In genomic region chr1:172646653-172647052, GRCh38 we compare ENCODE assay signal across 23 cellular contexts. TPM values are rescaled to one million over a fixed set of nuclear protein-coding genes. Genes with fewer than 3 reads are reported as not detected.
DNase-seq lines count a peak whose midpoint lies in the region; ATAC-seq lines count a peak whose summit lies in the region.
"Had no signal": no experiment of that assay in that cellular context is flagged by ENCODE, and none has a peak within 500 bp of the region (broad histone marks: within the 10 kb centered on the region; RNA-seq: fewer than 3 reads in every experiment).

No MANE protein-coding gene starts in this region.

- H3K4me1 Mint-ChIP-seq in activated naive CD4-positive, alpha-beta T cell treated with anti-CD3 and anti-CD28 coated beads, Interleukin-2, amount 50 U/mL, for 24 hours: peaks cover 69% of the 10 kb centered on the region
- peaks cover 59% of the 10 kb centered on the region for H3K4me1 Mint-ChIP-seq in activated naive CD4-positive, alpha-beta T cell treated with anti-CD3 and anti-CD28 coated beads, Interleukin-2, amount 10 ng/mL, durations not matched to agents 7 days and 5 days
- peaks cover 40% of the 10 kb centered on the region for H3K4me1 Mint-ChIP-seq in T-helper 17 cell
- H3K4me1 Mint-ChIP-seq in central memory CD8-positive, alpha-beta T cell: peaks cover 62% of the 10 kb centered on the region

- H3K27ac Mint-ChIP-seq in activated naive CD4-positive, alpha-beta T cell treated with anti-CD3 and anti-CD28 coated beads, Interleukin-2, amount 50 U/mL, for 24 hours: peak overlapping the region; percentile 53
- no peak overlapping the region for H3K27ac Mint-ChIP-seq in activated naive CD4-positive, alpha-beta T cell treated with anti-CD3 and anti-CD28 coated beads, Interleukin-2, amount 10 ng/mL, durations not matched to agents 7 days and 5 days
- peak overlapping the region; percentile 27 for H3K27ac Mint-ChIP-seq in T-helper 17 cell
- H3K27ac Mint-ChIP-seq in central memory CD8-positive, alpha-beta T cell (ENCODE audit: low read depth): peak overlapping the region; percentile 82
- H3K27ac Mint-ChIP-seq: activated naive CD4-positive, alpha-beta T cell treated with anti-CD3 and anti-CD28 coated beads, Interleukin-2, amount 50 U/mL, for 72 hours had no signal

- H3K79me1 ChIP-seq in trophoblast cell (ENCODE audit: low read length): peaks cover 2% of the 10 kb centered on the region

- H3K4me1 ChIP-seq in trophoblast cell (ENCODE audit: control insufficient read depth in 1 of 2, insufficient read depth in 2 of 2, low read length in 2 of 2): peaks cover 5 to 9% of the 10 kb centered on the region in 2 experiments
- H3K4me1 ChIP-seq: BE2C, suprapubic skin, uterus had no signal

- H2BK12ac ChIP-seq in trophoblast cell (ENCODE audit: low read length): no peak overlapping the region

- CTCF ChIA-PET in activated naive CD4-positive, alpha-beta T cell treated with anti-CD3 and anti-CD28 coated beads, Interleukin-2, amount 10 ng/mL, durations not matched to agents 7 days and 5 days (lab: Charles Lee): no interaction called here

- H3K18ac ChIP-seq in trophoblast cell (ENCODE audit: low read length): no peak overlapping the region

- no peak overlapping the region for H2AK5ac ChIP-seq in trophoblast cell (ENCODE audit: low read length)

- H3K4me3 Mint-ChIP-seq in activated naive CD4-positive, alpha-beta T cell treated with anti-CD3 and anti-CD28 coated beads, Interleukin-2, amount 50 U/mL, for 24 hours: peak overlapping the region; percentile 12
- H3K4me3 Mint-ChIP-seq in activated naive CD4-positive, alpha-beta T cell treated with anti-CD3 and anti-CD28 coated beads, Interleukin-2, amount 10 ng/mL, durations not matched to agents 7 days and 5 days: no peak overlapping the region
- H3K4me3 Mint-ChIP-seq in T-helper 17 cell: peak overlapping the region; percentile 25
- peak overlapping the region; percentile 38 for H3K4me3 Mint-ChIP-seq in central memory CD8-positive, alpha-beta T cell

- no peak for ATAC-seq in T-helper 17 cell
- ATAC-seq in central memory CD8-positive, alpha-beta T cell (replicated peaks; ENCODE audit: extremely low read depth, poor library complexity, severe bottlenecking): no peak
- no peak for ATAC-seq in GM19463 (IDR thresholded peaks at IDR 0.05; ENCODE audit: unreplicated experiment)
- ATAC-seq: left lobe of liver had no signal

- whole genome bisulfite sequencing in trophoblast cell (ENCODE audit: extremely low coverage, insufficient coverage, insufficient read length): no CpG with 5 or more reads among the region's 1 CpG

- no peak overlapping the region for H4K12ac ChIP-seq in trophoblast cell (ENCODE audit: low read depth, low read length)

- no peak overlapping the region for H3K9ac ChIP-seq in trophoblast cell (ENCODE audit: low read length)

- H3K14ac ChIP-seq in trophoblast cell (ENCODE audit: low read length): no peak overlapping the region

- no peaks in the 10 kb centered on the region for H3K36me3 Mint-ChIP-seq in activated naive CD4-positive, alpha-beta T cell treated with anti-CD3 and anti-CD28 coated beads, Interleukin-2, amount 50 U/mL, for 24 hours
- peaks cover 4% of the 10 kb centered on the region for H3K36me3 Mint-ChIP-seq in activated naive CD4-positive, alpha-beta T cell treated with anti-CD3 and anti-CD28 coated beads, Interleukin-2, amount 10 ng/mL, durations not matched to agents 7 days and 5 days
- no peaks in the 10 kb centered on the region for H3K36me3 Mint-ChIP-seq in T-helper 17 cell (ENCODE audit: low read depth)
- peaks cover 1% of the 10 kb centered on the region for H3K36me3 Mint-ChIP-seq in central memory CD8-positive, alpha-beta T cell (ENCODE audit: insufficient read depth)

- H2AFZ ChIP-seq in trophoblast cell (ENCODE audit: insufficient read depth, low read length, poor library complexity): no peak overlapping the region

- no peak overlapping the region for H4K8ac ChIP-seq in trophoblast cell (ENCODE audit: low read depth, low read length)

- no peak overlapping the region for H4K91ac ChIP-seq in trophoblast cell (ENCODE audit: low read depth, low read length)

- H2BK120ac ChIP-seq in trophoblast cell (ENCODE audit: insufficient read depth, low read length, poor library complexity): no peak overlapping the region

- H3K9me3 Mint-ChIP-seq in activated naive CD4-positive, alpha-beta T cell treated with anti-CD3 and anti-CD28 coated beads, Interleukin-2, amount 50 U/mL, for 24 hours: no peaks in the 10 kb centered on the region
- H3K9me3 Mint-ChIP-seq in activated naive CD4-positive, alpha-beta T cell treated with anti-CD3 and anti-CD28 coated beads, Interleukin-2, amount 10 ng/mL, durations not matched to agents 7 days and 5 days: no peaks in the 10 kb centered on the region
- no peaks in the 10 kb centered on the region for H3K9me3 Mint-ChIP-seq in central memory CD8-positive, alpha-beta T cell
- H3K9me3 Mint-ChIP-seq: activated naive CD4-positive, alpha-beta T cell treated with anti-CD3 and anti-CD28 coated beads, Interleukin-2, amount 50 U/mL, for 72 hours; activated T-cell treated with anti-CD3 and anti-CD28 coated beads, Interleukin-2, amount 50 U/mL, for 72 hours had no signal

- no peaks in the 10 kb centered on the region for H3K36me3 ChIP-seq in trophoblast cell (ENCODE audit: control insufficient read depth in 1 of 2, insufficient read depth in 2 of 2, low read length in 2 of 2)
- H3K36me3 ChIP-seq: BE2C, suprapubic skin, uterus had no signal

- H3K4ac ChIP-seq in trophoblast cell (ENCODE audit: low read depth, low read length): no peak overlapping the region

- no peak overlapping the region for H3K23ac ChIP-seq in trophoblast cell (ENCODE audit: low read length)

- no peaks in the 10 kb centered on the region for H3K9me3 ChIP-seq in T-helper 17 cell (ENCODE audit: control insufficient read depth, low read length, poor library complexity, severe bottlenecking)
- H3K9me3 ChIP-seq in trophoblast cell (ENCODE audit: insufficient read depth, low read depth, low read length): no peaks in the 10 kb centered on the region
- H3K9me3 ChIP-seq: BE2C, suprapubic skin, uterus had no signal

- no peak for DNase-seq in activated naive CD4-positive, alpha-beta T cell treated with anti-CD3 and anti-CD28 coated beads, Interleukin-2, amount 10 ng/mL, durations not matched to agents 7 days and 5 days
- DNase-seq in T-helper 17 cell (no peak), trophoblast cell (peak; percentile 93 to 98), DMS53 (lab: John Stamatoyannopoulos, UW) (no peak), hypothalamus (lab: John Stamatoyannopoulos, UW) (no peak)
- DNase-seq in central memory CD8-positive, alpha-beta T cell (ENCODE audit: low spot score in 2 of 2): no peak
- DNase-seq: BE2C, foreskin fibroblast, GOT3, NCI-H1105, NCI-H2029, NCI-H82, occipital lobe, SHP77 treated with DMSO at 0.1 percent for 48 hours, uterus had no signal

- H3K27ac ChIP-seq in trophoblast cell (ENCODE audit: low read depth, low read length): no peak overlapping the region
- H3K27ac ChIP-seq: suprapubic skin, uterus had no signal

- H3K79me2 ChIP-seq in trophoblast cell (ENCODE audit: control insufficient read depth, insufficient read depth, low read length, poor library complexity): no peaks in the 10 kb centered on the region

- no peak overlapping the region for H2BK5ac ChIP-seq in trophoblast cell (ENCODE audit: low read depth, low read length, poor library complexity)

- H3K27me3 Mint-ChIP-seq in activated naive CD4-positive, alpha-beta T cell treated with anti-CD3 and anti-CD28 coated beads, Interleukin-2, amount 50 U/mL, for 24 hours: no peaks in the 10 kb centered on the region
- peaks cover 56% of the 10 kb centered on the region for H3K27me3 Mint-ChIP-seq in activated naive CD4-positive, alpha-beta T cell treated with anti-CD3 and anti-CD28 coated beads, Interleukin-2, amount 10 ng/mL, durations not matched to agents 7 days and 5 days
- no peaks in the 10 kb centered on the region for H3K27me3 Mint-ChIP-seq in T-helper 17 cell
- H3K27me3 Mint-ChIP-seq in central memory CD8-positive, alpha-beta T cell: no peaks in the 10 kb centered on the region

- no peak overlapping the region for H3K4me3 ChIP-seq in trophoblast cell (ENCODE audit: low read depth, low read length)
- H3K4me3 ChIP-seq: suprapubic skin, uterus had no signal

- no peaks in the 10 kb centered on the region for H3K27me3 ChIP-seq in trophoblast cell (ENCODE audit: insufficient read depth, low read length)
- H3K27me3 ChIP-seq: BE2C, suprapubic skin, uterus had no signal

- H3K4me2 ChIP-seq in trophoblast cell (ENCODE audit: low read length): no peak overlapping the region

RNA-seq across cellular contexts. Expression of gene FASLG, which starts 12.2 kb away (rescaled TPM):
- total RNA-seq in T-helper 17 cell: under 1 TPM in 1 of 2 donors, not detected in 1; 0.47 TPM
- polyA plus RNA-seq in trophoblast cell (2013): 0.31 and 0.37 TPM in 2 replicates
- total RNA-seq: cerebellum, left lobe of liver, mesenteric fat pad, occipital lobe, suprapubic skin had no signal

Comparison
In these comparisons a context has a peak if more than half of its experiments do, and no peak if none do; other contexts are left out.
1. DNase-seq: peak in trophoblast cell (2 of 2); none in activated naive CD4-positive, alpha-beta T cell treated with anti-CD3 and anti-CD28 coated beads, Interleukin-2, amount 10 ng/mL, durations not matched to agents 7 days and 5 days (single experiment), T-helper 17 cell (0 of 3), central memory CD8-positive, alpha-beta T cell (0 of 2), DMS53 (single experiment) and hypothalamus (0 of 51).